ENCODE assay signal across 31 cellular contexts in genomic region chr6:76162811-76163210, GRCh38.
DNase-seq lines count a peak whose midpoint lies in the region; TF ChIP-seq lines count a peak whose summit lies in the region.
"Had no signal": no experiment of that assay in that cellular context is flagged by ENCODE, and none has a peak within 500 bp of the region (broad histone marks: within the 10 kb centered on the region; RNA-seq: fewer than 3 reads in every experiment).

No MANE protein-coding gene starts in this region.

- H3K79me1 ChIP-seq in mesendoderm (ENCODE audit: low read length) = no peaks in the 10 kb centered on the region
- H3K79me1 ChIP-seq in trophoblast cell (ENCODE audit: low read length) = no peaks in the 10 kb centered on the region

- no CpG with 5 or more reads among the region's 2 CpGs for WGBS in mesendoderm (ENCODE audit: extremely low coverage, insufficient coverage, low lambda C conversion rate)
- no CpG with 5 or more reads among the region's 2 CpGs for WGBS in trophoblast cell (ENCODE audit: extremely low coverage, insufficient coverage, insufficient read length)

- no peak overlapping the region for H3K4me2 ChIP-seq in mesendoderm (ENCODE audit: low read length)
- H3K4me2 ChIP-seq in trophoblast cell (ENCODE audit: low read length) = no peak overlapping the region
- H3K4me2 ChIP-seq: A549; BLaER1; BLaER1 treated with 17β-estradiol and CSF1 and Interleukin-3, amounts not matched to agents 10 nM and 100 nM had no signal

- no peak overlapping the region for H2BK120ac ChIP-seq in mesendoderm (ENCODE audit: low read depth, low read length)
- H2BK120ac ChIP-seq in trophoblast cell (ENCODE audit: insufficient read depth, low read length, poor library complexity) = no peak overlapping the region

- DNase-seq in ELF-1 (ENCODE audit: low read depth, low spot score) (peak; percentile 11), mesendoderm (peak; percentile 27), trophoblast cell (peak; percentile 69 to 81), GM20000 (ENCODE audit: low spot score) (no peak), NCI-H1105 (lab: John Stamatoyannopoulos, UW) (no peak)
- no peak for DNase-seq in activated CD4-positive, alpha-beta T cell treated with anti-CD3 and anti-CD28 coated beads, Interleukin-2, amount 50 U/mL, for 48 hours
- DNase-seq: 8988T; ACHN; AML-193; BE2C; C1 segment of cervical spinal cord; Caco-2; Calu3; CD4-positive, alpha-beta memory T cell; CD4-positive, alpha-beta T cell; CD4-positive, CD25-positive, alpha-beta regulatory T cell; CD8-positive, alpha-beta memory T cell; CD8-positive, alpha-beta T cell; COR-L47; DMS 273 treated with DMSO at 0.1 percent for 48 hours; DMS153; DMS53; DMS79; DMS79 treated with DMSO at 0.1 percent for 48 hours; DND-41; EL had no signal

- H4K8ac ChIP-seq in mesendoderm (ENCODE audit: low read depth, low read length) = no peak overlapping the region
- no peak overlapping the region for H4K8ac ChIP-seq in trophoblast cell (ENCODE audit: low read depth, low read length)

- H3K36me3 ChIP-seq in mesendoderm (ENCODE audit: control insufficient read depth, insufficient read depth, low read length) (no peaks in the 10 kb centered on the region), trophoblast cell (ENCODE audit: control insufficient read depth in 1 of 2, insufficient read depth in 2 of 2, low read length in 2 of 2) (no peaks in the 10 kb centered on the region)
- H3K36me3 ChIP-seq: BE2C; BLaER1; BLaER1 treated with 17β-estradiol and CSF1 and Interleukin-3, amounts not matched to agents 10 nM and 100 nM had no signal

- no peak overlapping the region for H3K9ac ChIP-seq in mesendoderm (ENCODE audit: low read length)
- H3K9ac ChIP-seq in trophoblast cell (ENCODE audit: low read length) = no peak overlapping the region
- H3K9ac ChIP-seq: BLaER1; BLaER1 treated with 17β-estradiol and CSF1 and Interleukin-3, amounts not matched to agents 10 nM and 100 nM had no signal

- no peak overlapping the region for H3K56ac ChIP-seq in mesendoderm (ENCODE audit: low read length)

- H3K4ac ChIP-seq in mesendoderm (ENCODE audit: low read depth, low read length) (no peak overlapping the region), trophoblast cell (ENCODE audit: low read depth, low read length) (no peak overlapping the region)

- H3K23ac ChIP-seq in mesendoderm (ENCODE audit: low read length) = no peak overlapping the region
- H3K23ac ChIP-seq in trophoblast cell (ENCODE audit: low read length) = no peak overlapping the region

- H4K91ac ChIP-seq in trophoblast cell (ENCODE audit: low read depth, low read length) = no peak overlapping the region

- H3K79me2 ChIP-seq in mesendoderm (ENCODE audit: control insufficient read depth, insufficient read depth, low read length) = no peaks in the 10 kb centered on the region
- no peaks in the 10 kb centered on the region for H3K79me2 ChIP-seq in trophoblast cell (ENCODE audit: control insufficient read depth, insufficient read depth, low read length, poor library complexity)

- H3K27me3 ChIP-seq in mesendoderm (ENCODE audit: insufficient read depth, low read length, poor library complexity) (no peaks in the 10 kb centered on the region), trophoblast cell (ENCODE audit: insufficient read depth, low read length) (no peaks in the 10 kb centered on the region)
- H3K27me3 ChIP-seq: BE2C; BLaER1; BLaER1 treated with 17β-estradiol and CSF1 and Interleukin-3, amounts not matched to agents 10 nM and 100 nM had no signal

- no peak overlapping the region for H3K18ac ChIP-seq in mesendoderm (ENCODE audit: low read length)
- H3K18ac ChIP-seq in trophoblast cell (ENCODE audit: low read length) = no peak overlapping the region

- H3K9me3 ChIP-seq in trophoblast cell (ENCODE audit: insufficient read depth, low read depth, low read length) = peaks cover 6% of the 10 kb centered on the region
- H3K9me3 ChIP-seq: A549, BE2C, Caco-2 had no signal

- H3K27ac ChIP-seq in mesendoderm (ENCODE audit: low read depth, low read length) (no peak overlapping the region), trophoblast cell (ENCODE audit: low read depth, low read length) (no peak overlapping the region)
- H3K27ac ChIP-seq: 22Rv1; A549; BLaER1; BLaER1 treated with 17β-estradiol and CSF1 and Interleukin-3, amounts not matched to agents 10 nM and 100 nM; C4-2B had no signal

- no peak overlapping the region for H2BK12ac ChIP-seq in trophoblast cell (ENCODE audit: low read length)

- no peak overlapping the region for H4K12ac ChIP-seq in trophoblast cell (ENCODE audit: low read depth, low read length)

- no peak overlapping the region for H4K5ac ChIP-seq in mesendoderm (ENCODE audit: low read length)

- H3K4me1 ChIP-seq in mesendoderm (ENCODE audit: control insufficient read depth, low read depth, low read length) = no peaks in the 10 kb centered on the region
- peaks cover 0 to 2% of the 10 kb centered on the region in 2 experiments for H3K4me1 ChIP-seq in trophoblast cell (ENCODE audit: control insufficient read depth in 1 of 2, insufficient read depth in 2 of 2, low read length in 2 of 2)
- H3K4me1 ChIP-seq: A549, BE2C, Caco-2 had no signal

- TF ChIP-seq CTCF in GM20000 (IDR thresholded peaks at IDR 0.05; ENCODE audit: extremely low read depth, missing control alignments) = no peak

- H2BK5ac ChIP-seq in mesendoderm (ENCODE audit: low read length) (no peak overlapping the region), trophoblast cell (ENCODE audit: low read depth, low read length, poor library complexity) (no peak overlapping the region)

- no peak overlapping the region for H3K14ac ChIP-seq in trophoblast cell (ENCODE audit: low read length)

- no peak overlapping the region for H2AFZ ChIP-seq in trophoblast cell (ENCODE audit: insufficient read depth, low read length, poor library complexity)

- H3K4me3 ChIP-seq in mesendoderm (ENCODE audit: low read length) (no peak overlapping the region), trophoblast cell (ENCODE audit: low read depth, low read length) (no peak overlapping the region)
- H3K4me3 ChIP-seq: A549; BLaER1; BLaER1 treated with 17β-estradiol and CSF1 and Interleukin-3, amounts not matched to agents 10 nM and 100 nM had no signal

- no peak overlapping the region for H2AK5ac ChIP-seq in mesendoderm (ENCODE audit: low read length)
- H2AK5ac ChIP-seq in trophoblast cell (ENCODE audit: low read length) = no peak overlapping the region

- no peak overlapping the region for H2BK15ac ChIP-seq in mesendoderm (replicated peaks; ENCODE audit: low read depth)

Comparison
In these comparisons a context has a peak if more than half of its experiments do, and no peak if none do; other contexts are left out.
1. DNase-seq: peak in ELF-1 (single experiment), mesendoderm (single experiment) and trophoblast cell (2 of 2); none in GM20000 (single experiment), NCI-H1105 (single experiment) and activated CD4-positive, alpha-beta T cell treated with anti-CD3 and anti-CD28 coated beads, Interleukin-2, amount 50 U/mL, for 48 hours (0 of 2).